In the genomic region with DNA sequence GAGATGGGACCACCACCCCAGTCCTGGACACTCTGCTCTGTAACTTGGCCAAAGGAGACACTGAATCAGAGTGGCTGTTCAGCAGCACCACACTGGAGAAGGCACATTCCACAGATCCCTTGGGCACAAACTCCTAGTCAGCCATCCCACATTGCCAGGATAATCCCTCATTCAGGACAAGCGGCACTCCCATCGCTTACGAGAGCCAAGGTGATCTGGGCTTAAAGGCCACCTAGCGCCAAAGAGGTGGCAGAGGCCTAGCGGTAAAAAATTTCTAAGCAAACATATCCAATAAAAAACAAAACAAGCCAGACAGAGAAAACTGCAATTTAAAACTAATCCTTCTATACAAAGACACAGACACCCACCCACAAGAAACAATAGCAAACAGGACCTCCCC, we compare ENCODE assay signal across 8 cellular contexts.
"Had no signal": no experiment of that assay in that cellular context is flagged by ENCODE, and none has a peak within 500 bp of the region (broad histone marks: within the 10 kb centered on the region; RNA-seq: fewer than 3 reads in every experiment).

No MANE protein-coding gene starts in this region.

- H2AFZ ChIP-seq: GM23248 had no signal

- H3K9ac ChIP-seq: GM23248 had no signal

- DNase-seq: GM23248, GOT3, H9, IMR-90, KG1 had no signal

- H3K27ac ChIP-seq: GM23248 had no signal

- FAIRE-seq: H54, HTR-8/SVneo, K562 had no signal

- H3K4me3 ChIP-seq: GM23248, K562 had no signal
